8 cellular contexts compared by ENCODE assay signal in genomic region chr3:46378426-46378942, GRCh38. TPM values are rescaled to one million over a fixed set of nuclear protein-coding genes. Genes with fewer than 3 reads are reported as not detected.
DNase-seq lines count a peak whose midpoint lies in the region; ATAC-seq and TF ChIP-seq lines count a peak whose summit lies in the region.

No MANE protein-coding gene starts in this region.

- ATAC-seq in activated B cell treated with CpG ODN at 0.5 μM for 24 hours (ENCODE audit: low read depth) (peak; percentile 40), left lobe of liver (peak; percentile 81), GM19455 (IDR thresholded peaks at IDR 0.05; ENCODE audit: unreplicated experiment) (no peak), GM21717 (IDR thresholded peaks at IDR 0.05; ENCODE audit: unreplicated experiment) (no peak)

- DNase-seq in Caki2 (ENCODE audit: low read depth) (peak; percentile 26), Kasumi-1 (lab: John Stamatoyannopoulos, UW) (peak; percentile 60 to 74), activated B cell treated with CpG ODN at 0.5 μM for 24 hours (peak; percentile 42), left lobe of liver (ENCODE audit: low spot score) (peak; percentile 59)
- DNase-seq in central memory CD4-positive, alpha-beta T cell = peak; percentile 33
- DNase-seq in stimulated activated CD4-positive, alpha-beta T cell treated with anti-CD3 and anti-CD28 coated beads, TNF-alpha, amount 100 ng/mL, for 48 hours (ENCODE audit: low read depth in 3 of 3) = peak; percentile 42 to 45 (median 44)

- no peak overlapping the region for H3K27ac Mint-ChIP-seq in activated B cell treated with CpG ODN at 0.5 μM for 24 hours

- TF ChIP-seq CTCF in activated B cell treated with CpG ODN at 0.5 μM for 24 hours (IDR thresholded peaks at IDR 0.05) = no peak

- peaks cover 43% of the 10 kb centered on the region for H3K4me1 Mint-ChIP-seq in activated B cell treated with CpG ODN at 0.5 μM for 24 hours

- CTCF ChIA-PET in activated B cell treated with CpG ODN at 0.5 μM for 24 hours (lab: Charles Lee) = interaction anchor here (0.7 to 3.1 kb wide), 22 partner anchors 9 to 684 kb away, joined by 3 to 40 read pairs (median 4); partner anchors contain the start of genes CCR1 and CCR5

- H3K27me3 Mint-ChIP-seq in activated B cell treated with CpG ODN at 0.5 μM for 24 hours = no peaks in the 10 kb centered on the region

- no peak overlapping the region for H3K4me3 Mint-ChIP-seq in activated B cell treated with CpG ODN at 0.5 μM for 24 hours

- intact Hi-C loops in activated B cell treated with CpG ODN at 0.5 μM for 24 hours (cut with micrococcal nuclease) = loop anchor here (1.0 to 10.0 kb wide), 3 partner anchors 440 to 1341 kb away; no protein-coding TSS in a partner anchor

- no peaks in the 10 kb centered on the region for H3K9me3 Mint-ChIP-seq in activated B cell treated with CpG ODN at 0.5 μM for 24 hours

- no peaks in the 10 kb centered on the region for H3K36me3 Mint-ChIP-seq in activated B cell treated with CpG ODN at 0.5 μM for 24 hours (ENCODE audit: low read depth)

- POLR2A ChIA-PET in activated B cell treated with CpG ODN at 0.5 μM for 24 hours (lab: Charles Lee) = interaction anchor here (0.7 to 0.9 kb wide), 2 partner anchors 286 to 650 kb away, joined by 5 read pairs; no protein-coding TSS in a partner anchor

- in situ Hi-C loops in Caki2 (cut with HindIII; ENCODE audit: low pct_unique_long_range_greater_than_20kb, low sequenced_read_pairs) = no loop called here

RNA-seq across cellular contexts. Expression of gene CCR5, which starts 7.7 kb away (rescaled TPM):
- not detected in 2 replicates for total RNA-seq in Caki2 (2014; rRNA removed; shearing (Covaris generic); ENCODE audit: low replicate concordance)
- total RNA-seq in activated B cell treated with CpG ODN at 0.5 μM for 24 hours (0.27 and 0.55 TPM in 2 replicates), left lobe of liver (0.08 TPM)

RNA-seq across cellular contexts. Expression of gene CCR2, which starts 24.6 kb away (rescaled TPM):
- not detected in 2 replicates for total RNA-seq in Caki2 (2014; rRNA removed; shearing (Covaris generic); ENCODE audit: low replicate concordance)
- 0.16 and 0.29 TPM in 2 replicates for total RNA-seq in activated B cell treated with CpG ODN at 0.5 μM for 24 hours
- 0.33 TPM for total RNA-seq in left lobe of liver

RNA-seq across cellular contexts. Expression of gene CCRL2, which starts 28.6 kb away (rescaled TPM):
- total RNA-seq in Caki2 (2014; rRNA removed; shearing (Covaris generic); ENCODE audit: low replicate concordance) = not detected in 2 replicates
- total RNA-seq in activated B cell treated with CpG ODN at 0.5 μM for 24 hours (1.9 TPM in 2 replicates), left lobe of liver (0.55 TPM)

Comparison
In these comparisons a context has a peak if more than half of its experiments do, and no peak if none do; other contexts are left out.
1. ATAC-seq: peak in activated B cell treated with CpG ODN at 0.5 μM for 24 hours (single experiment) and left lobe of liver (single experiment); none in GM19455 (single experiment) and GM21717 (single experiment).
2. Peak in every context shown above with its lines, with median percentiles within 50 percentile points of each other: DNase-seq.